ENCODE assay signal across 1 cellular context in genomic region chr11:45917286-45917622, GRCh38.
TF ChIP-seq lines count a peak whose summit lies in the region.

No MANE protein-coding gene starts in this region.

TF ChIP-seq in GM23338, 12 proteins besides CTCF, POLR2A, EP300 and RAD21 (continued from another document):
- TF ChIP-seq ZNF462 (CRISPR knock-in tag; IDR thresholded peaks at IDR 0.05), result no peak
- no peak for TF ChIP-seq ZNF114 (CRISPR knock-in tag; IDR thresholded peaks at IDR 0.05)
- no peak for TF ChIP-seq EZH2 (IDR thresholded peaks at IDR 0.05; ENCODE audit: low read depth, unreplicated experiment)
- TF ChIP-seq EZH2phosphoT487 (IDR thresholded peaks at IDR 0.05; ENCODE audit: unreplicated experiment), result no peak
- TF ChIP-seq REST (IDR thresholded peaks at IDR 0.05; ENCODE audit: unreplicated experiment), result no peak
- TF ChIP-seq JUNB (IDR thresholded peaks at IDR 0.05; ENCODE audit: unreplicated experiment), result no peak
- TF ChIP-seq POLR2AphosphoS5 (IDR thresholded peaks at IDR 0.05; ENCODE audit: low read depth), result no peak
- TF ChIP-seq ETS1 (IDR thresholded peaks at IDR 0.05), result no peak
- TF ChIP-seq STAT1 (IDR thresholded peaks at IDR 0.05; ENCODE audit: unreplicated experiment), result no peak
- no peak for TF ChIP-seq NANOG (IDR thresholded peaks at IDR 0.05; ENCODE audit: borderline replicate concordance)
